ENCODE assay signal across 1 cellular context in genomic region chr1:36136535-36136934, GRCh38.
TF ChIP-seq lines count a peak whose summit lies in the region.

No MANE protein-coding gene starts in this region.

TF ChIP-seq in IMR-90, 13 proteins besides CTCF, POLR2A, EP300 and RAD21 (continued from another document):
- TF ChIP-seq SMC3 (IDR thresholded peaks at IDR 0.05; ENCODE audit: low read depth, low read length) (0 out of 2 replicates have a peak, but pooled peaks have one; percentile 8), NFE2L2 (IDR thresholded peaks at IDR 0.05; ENCODE audit: low read depth, low read length) (peak; percentile 76; the same call in 1 of the 2 replicates), CEBPB (IDR thresholded peaks at IDR 0.05; ENCODE audit: low read depth, low read length) (no peak), ELK1 (IDR thresholded peaks at IDR 0.05; ENCODE audit: borderline replicate concordance, low read depth, low read length) (no peak)
